In genomic region chrX:1327651-1328304, GRCh38 we compare ENCODE assay signal across 19 cellular contexts. TPM values are rescaled to one million over a fixed set of nuclear protein-coding genes. Genes with fewer than 3 reads are reported as not detected.
DNase-seq lines count a peak whose midpoint lies in the region; ATAC-seq, FAIRE-seq and TF ChIP-seq lines count a peak whose summit lies in the region.
"Had no signal": no experiment of that assay in that cellular context is flagged by ENCODE, and none has a peak within 500 bp of the region (broad histone marks: within the 10 kb centered on the region; RNA-seq: fewer than 3 reads in every experiment).

No MANE protein-coding gene starts in this region.

- TF ChIP-seq EP300 in H1 (IDR thresholded peaks at IDR 0.05; ENCODE audit: borderline replicate concordance in 1 of 2, low read depth in 2 of 2, low read length in 2 of 2) = no peak

- H3K18ac ChIP-seq in H1 (ENCODE audit: extremely low read depth, low read length) = no peak overlapping the region; the same call in 1 of the 2 replicates

- H4K5ac ChIP-seq in H1 (ENCODE audit: insufficient read length, low read depth, low read length) = no peak overlapping the region

- no peak for TF ChIP-seq POLR2A in H1 (IDR thresholded peaks at IDR 0.05; ENCODE audit: control extremely low read depth in 1 of 2, low read depth in 2 of 2, low read length in 2 of 2)

- H3K79me2 ChIP-seq in H1 (ENCODE audit: control insufficient read depth in 1 of 2, insufficient read depth in 2 of 2, low read length in 2 of 2) = no peaks in the 10 kb centered on the region

- no peak for TF ChIP-seq RAD21 in H1 (IDR thresholded peaks at IDR 0.05 in 1 of 2, conservative IDR thresholded peaks at IDR 0.05 in 1 of 2; ENCODE audit: low read depth in 2 of 2, low read length in 2 of 2)

- H4K91ac ChIP-seq in H1 (replicated peaks; ENCODE audit: insufficient read length, low read length) = peak overlapping the region; percentile 89

- no peak overlapping the region for H3K4ac ChIP-seq in H1 (replicated peaks; ENCODE audit: insufficient read length, low read depth, low read length)

- CTCF ChIA-PET in H1 (lab: Charles Lee; ENCODE audit: partially characterized antibody) = no interaction called here

- H2AK5ac ChIP-seq in H1 (ENCODE audit: low read depth, low read length) = no peak overlapping the region

- H2BK12ac ChIP-seq in H1 (ENCODE audit: low read depth, low read length) = no peak overlapping the region

- H3K4me3 ChIP-seq in GM06990 (replicated peaks; ENCODE audit: low read depth, low read length) (peak overlapping the region; percentile 47), H1 (ENCODE audit: extremely low read depth in 1 of 4, insufficient read depth in 2 of 4, low read depth in 3 of 4, low read length in 4 of 4) (no peak overlapping the region)
- H3K4me3 ChIP-seq: left lung, uterus had no signal

- no peak for TF ChIP-seq CTCF in GM06990 (IDR thresholded peaks at IDR 0.05; ENCODE audit: insufficient read depth, low read length, poor library complexity, severe bottlenecking)
- no peak for TF ChIP-seq CTCF in H1 (IDR thresholded peaks at IDR 0.05; ENCODE audit: control extremely low read depth in 1 of 3, insufficient read depth in 1 of 3, low read depth in 1 of 3, low read length in 3 of 3)

- 0 out of 7 replicates have a peak, but pooled peaks cover 0 to 4% (median 0%) of the 10 kb centered on the region in 4 experiments for H3K4me1 ChIP-seq in H1 (replicated peaks in 1 of 4; ENCODE audit: control insufficient read depth in 3 of 4, insufficient read depth in 4 of 4, low read length in 3 of 4)
- H3K4me1 ChIP-seq: uterus had no signal

- H4K8ac ChIP-seq in H1 (ENCODE audit: extremely low read depth, insufficient read depth, low read length) = no peak overlapping the region

- H3K27me3 ChIP-seq in GM06990 (replicated peaks; ENCODE audit: control insufficient read depth, insufficient read depth, low read length) (no peaks in the 10 kb centered on the region), H1 (replicated peaks in 1 of 4; ENCODE audit: control insufficient read depth in 3 of 4, extremely low read depth in 1 of 4, insufficient read depth in 3 of 4, low read length in 3 of 4) (no peaks in the 10 kb centered on the region)
- H3K27me3 ChIP-seq: uterus had no signal

- FAIRE-seq in H1 (lab: Jason Lieb, UNC) = no peak
- FAIRE-seq: colon had no signal

- ATAC-seq in GM19351 (IDR thresholded peaks at IDR 0.05; ENCODE audit: unreplicated experiment) = peak; percentile 35
- ATAC-seq in HG02852 (IDR thresholded peaks at IDR 0.05; ENCODE audit: unreplicated experiment) = peak; percentile 63
- no peak for ATAC-seq in HG03521 (IDR thresholded peaks at IDR 0.05; ENCODE audit: unreplicated experiment)
- ATAC-seq: left lung, sciatic nerve had no signal

- H2BK120ac ChIP-seq in H1 (replicated peaks; ENCODE audit: low read depth, low read length) = peak overlapping the region; percentile 64

- POLR2A ChIA-PET in H1 (lab: Charles Lee; ENCODE audit: partially characterized antibody) = no interaction called here

- H3K9ac ChIP-seq in H1 (replicated peaks in 1 of 4; ENCODE audit: extremely low read depth in 1 of 4, low read depth in 3 of 4, low read length in 3 of 4) = no peak overlapping the region; a peak in 1 of 7 replicates

- H3K36me3 ChIP-seq in GM06990 (ENCODE audit: control insufficient read depth, insufficient read depth, low read length) = no peaks in the 10 kb centered on the region
- H3K36me3 ChIP-seq in H1 (ENCODE audit: control insufficient read depth in 2 of 4, insufficient read depth in 4 of 4, low read length in 3 of 4) = no peaks in the 10 kb centered on the region
- H3K36me3 ChIP-seq: left lung, uterus had no signal

- no peaks in the 10 kb centered on the region for H3K9me3 ChIP-seq in H1 (ENCODE audit: insufficient read depth in 2 of 2, low read depth in 1 of 2, low read length in 1 of 2)
- H3K9me3 ChIP-seq: left lung, uterus had no signal

- DNase-seq in GM06990 (ENCODE audit: extremely low read depth, insufficient read length) = peak; percentile 78
- DNase-seq in H1 (ENCODE audit: low read depth in 1 of 2, low spot score in 2 of 2) = no peak
- DNase-seq in DMS153 (lab: John Stamatoyannopoulos, UW) = no peak
- DNase-seq in NCI-H226 = no peak
- DNase-seq in NCI-H2029 treated with DMSO at 0.1 percent for 48 hours (lab: John Stamatoyannopoulos, UW) = no peak
- DNase-seq: activated CD4-positive, alpha-beta T cell treated with anti-CD3 and anti-CD28 coated beads, Interleukin-2, amount 50 U/mL, for 4 hours; activated T-cell treated with anti-CD3 and anti-CD28 coated beads, Interleukin-2, amount 50 U/mL, for 1 hour; foreskin melanocyte; NCI-H1417 treated with DMSO at 0.1 percent for 48 hours; NK-92 treated with Interleukin-12 subunit alpha and Interleukin-12 subunit beta, amount 100 ng/mL, for 24 hours; SW 1271; uterus had no signal

- 80% methylated on average over 18 of the region's 18 CpGs; no CpG with 5 or more reads in 1 of the 2 experiments for WGBS in H1 (ENCODE audit: extremely low coverage in 1 of 2, insufficient coverage in 1 of 2, insufficient read length in 1 of 2, insufficient replicate concordance in 2 of 2, low coverage in 1 of 2, low lambda C conversion rate in 2 of 2, missing lambda C conversion rate in 1 of 2), 2 experiments

- H3K56ac ChIP-seq in H1 (replicated peaks; ENCODE audit: insufficient read length, low read depth, low read length) = no peak overlapping the region

- no peaks in the 10 kb centered on the region for H4K20me1 ChIP-seq in H1 (replicated peaks in 1 of 2; ENCODE audit: control insufficient read depth in 1 of 2, insufficient read depth in 2 of 2, low read length in 2 of 2)

- no peaks in the 10 kb centered on the region for H3K23me2 ChIP-seq in H1 (ENCODE audit: low read depth, low read length)

- H3K4me2 ChIP-seq in H1 (ENCODE audit: insufficient read depth in 1 of 2, low read depth in 2 of 2, low read length in 2 of 2) = no peak overlapping the region

- H3K14ac ChIP-seq in H1 (ENCODE audit: insufficient read length) = no peak overlapping the region

- H2BK5ac ChIP-seq in H1 (ENCODE audit: low read depth, low read length) = no peak overlapping the region

- H2BK15ac ChIP-seq in H1 (ENCODE audit: low read length) = no peak overlapping the region

- no peak overlapping the region for H2BK20ac ChIP-seq in H1 (ENCODE audit: low read length)

- 0 out of 2 replicates have a peak overlapping the region, but pooled peaks have one; percentile 59 for H2AFZ ChIP-seq in H1 (ENCODE audit: low read length)

- H3K27ac ChIP-seq in H1 (ENCODE audit: low read depth, low read length) = no peak overlapping the region
- H3K27ac ChIP-seq: epithelial cell of prostate, left lung, uterus had no signal

- H3K79me1 ChIP-seq in H1 (ENCODE audit: low read depth, low read length) = no peaks in the 10 kb centered on the region

- no peak overlapping the region for H3K23ac ChIP-seq in H1 (ENCODE audit: insufficient read length)

TF ChIP-seq in H1, 55 proteins besides CTCF, POLR2A, EP300 and RAD21:
- no peak for TF ChIP-seq JUND (IDR thresholded peaks at IDR 0.05; ENCODE audit: low read length)

RNA-seq across cellular contexts. Expression of gene IL3RA, which starts 8.8 kb away (rescaled TPM):
- not detected in 2 replicates for total RNA-seq in H1 (2021; fragmentation: NEBNext Ultra II Directional; extraction: Animal tissue kit (Norgen Biotek cat#: 25700))
- 0.11 and 0.19 TPM in 2 replicates for polyA plus RNA-seq in H1 (2011; rRNA removed)
- polyA plus RNA-seq in H1 (2011; cell fraction: cytosol; rRNA removed) = not detected
- polyA plus RNA-seq in H1 (2011; cell fraction: nucleus; rRNA removed) = 0.09 TPM
- 0.87 to 1.4 TPM (median 1.1 TPM) in 4 replicates for polyA plus RNA-seq in H1 (2012, experiment 1 of 2)
- not detected for polyA plus RNA-seq in H1 (2012, experiment 2 of 2)
- 0.08 TPM for polyA plus RNA-seq in H1 (2013, experiment 1 of 2)
- polyA plus RNA-seq in H1 (2013, experiment 2 of 2) = 0.07 TPM
- polyA minus RNA-seq in H1 (2011; rRNA and poly(A)+ RNA removed) = not detected in 2 replicates
- polyA minus RNA-seq in H1 (2011; cell fraction: cytosol; rRNA and poly(A)+ RNA removed) = not detected
- not detected for polyA minus RNA-seq in H1 (2011; cell fraction: nucleus; rRNA and poly(A)+ RNA removed)

RNA-seq across cellular contexts. Expression of gene CSF2RA, which starts 59.2 kb away (rescaled TPM):
- total RNA-seq in H1 (2021; fragmentation: NEBNext Ultra II Directional; extraction: Animal tissue kit (Norgen Biotek cat#: 25700)) = 3.4 and 5.6 TPM in 2 replicates
- polyA plus RNA-seq in H1 (2011; rRNA removed) = 1.9 and 2.1 TPM in 2 replicates
- 2.9 TPM for polyA plus RNA-seq in H1 (2011; cell fraction: cytosol; rRNA removed)
- 4.0 TPM for polyA plus RNA-seq in H1 (2011; cell fraction: nucleus; rRNA removed)
- polyA plus RNA-seq in H1 (2012, experiment 1 of 2) = 3.4 to 6.5 TPM (median 4.4 TPM) in 4 replicates
- polyA plus RNA-seq in H1 (2012, experiment 2 of 2) = 2.1 TPM
- 2.4 TPM for polyA plus RNA-seq in H1 (2013, experiment 1 of 2)
- 2.2 TPM for polyA plus RNA-seq in H1 (2013, experiment 2 of 2)
- polyA minus RNA-seq in H1 (2011; rRNA and poly(A)+ RNA removed) = 5.2 and 6.7 TPM in 2 replicates
- polyA minus RNA-seq in H1 (2011; cell fraction: cytosol; rRNA and poly(A)+ RNA removed) = 4.8 TPM
- 5.5 TPM for polyA minus RNA-seq in H1 (2011; cell fraction: nucleus; rRNA and poly(A)+ RNA removed)
